11 cellular contexts compared by ENCODE assay signal in genomic region chr22:19579113-19579811, GRCh38.
A peak's percentile ranks its signal among the peaks of the same experiment; 100 is the strongest.
DNase-seq lines count a peak whose midpoint lies in the region; ATAC-seq, FAIRE-seq and TF ChIP-seq lines count a peak whose summit lies in the region.
"Had no signal": no experiment of that assay in that cellular context is flagged by ENCODE, and none has a peak within 500 bp of the region (broad histone marks: within the 10 kb centered on the region; RNA-seq: fewer than 3 reads in every experiment).

No MANE protein-coding gene starts in this region.

- no peaks in the 10 kb centered on the region for H3K36me3 ChIP-seq in OCI-LY3 (replicated peaks; ENCODE audit: low read depth, low read length)

- peak overlapping the region; percentile 89 for H3K27ac Mint-ChIP-seq in activated naive CD4-positive, alpha-beta T cell treated with anti-CD3 and anti-CD28 coated beads, Interleukin-2, amount 50 U/mL, for 24 hours
- peak overlapping the region; percentile 52 to 73 for H3K27ac Mint-ChIP-seq in effector memory CD8-positive, alpha-beta T cell
- H3K27ac Mint-ChIP-seq in stimulated activated naive CD8-positive, alpha-beta T cell treated with anti-CD3 and anti-CD28 coated beads, Interleukin-15, Interleukin-2, amounts not matched to agents 100 ng/mL and 50 ng/mL, for 24 hours: peak overlapping the region; percentile 90

- no peak for DNase-seq in activated naive CD4-positive, alpha-beta T cell treated with anti-CD3 and anti-CD28 coated beads, Interleukin-2, amount 50 U/mL, for 16 hours
- no peak for DNase-seq in effector memory CD8-positive, alpha-beta T cell
- DNase-seq in urothelium cell line (ENCODE audit: low spot score) (no peak), ecto neural progenitor cell (ENCODE audit: low spot score) (no peak)
- DNase-seq: C1 segment of cervical spinal cord; effector CD4-positive, alpha-beta T cell; hypothalamus had no signal

- no peak for FAIRE-seq in urothelium cell line (lab: Jason Lieb, UNC)

- H3K4me1 Mint-ChIP-seq in activated naive CD4-positive, alpha-beta T cell treated with anti-CD3 and anti-CD28 coated beads, Interleukin-2, amount 50 U/mL, for 24 hours: peaks cover 43% of the 10 kb centered on the region
- H3K4me1 Mint-ChIP-seq in effector memory CD8-positive, alpha-beta T cell (ENCODE audit: low read depth in 2 of 2): peaks cover 10 to 21% of the 10 kb centered on the region in 2 donors
- H3K4me1 Mint-ChIP-seq in stimulated activated naive CD8-positive, alpha-beta T cell treated with anti-CD3 and anti-CD28 coated beads, Interleukin-15, Interleukin-2, amounts not matched to agents 100 ng/mL and 50 ng/mL, for 24 hours (ENCODE audit: low read depth): peaks cover 50% of the 10 kb centered on the region

- peak overlapping the region; percentile 46 for H3K4me2 ChIP-seq in OCI-LY3 (ENCODE audit: low read length)

- peaks cover 25% of the 10 kb centered on the region for H3K4me1 ChIP-seq in OCI-LY3 (ENCODE audit: low read length)

- H3K9me3 ChIP-seq in OCI-LY3 (ENCODE audit: insufficient read depth, low read length): no peaks in the 10 kb centered on the region

- H3K9ac ChIP-seq in OCI-LY3 (ENCODE audit: low read length): no peak overlapping the region

- H3K36me3 Mint-ChIP-seq in activated naive CD4-positive, alpha-beta T cell treated with anti-CD3 and anti-CD28 coated beads, Interleukin-2, amount 50 U/mL, for 24 hours: no peaks in the 10 kb centered on the region
- no peaks in the 10 kb centered on the region for H3K36me3 Mint-ChIP-seq in effector memory CD8-positive, alpha-beta T cell (ENCODE audit: insufficient read depth)
- H3K36me3 Mint-ChIP-seq in stimulated activated naive CD8-positive, alpha-beta T cell treated with anti-CD3 and anti-CD28 coated beads, Interleukin-15, Interleukin-2, amounts not matched to agents 100 ng/mL and 50 ng/mL, for 24 hours (ENCODE audit: low read depth): no peaks in the 10 kb centered on the region

- peak overlapping the region; percentile 52 for H2AFZ ChIP-seq in OCI-LY3 (ENCODE audit: low read depth, low read length)

- no peaks in the 10 kb centered on the region for H3K27me3 ChIP-seq in OCI-LY3 (ENCODE audit: low read depth, low read length)

- H3K4me3 ChIP-seq in OCI-LY3 (ENCODE audit: low read length): no peak overlapping the region

- no peak overlapping the region for H3K27ac ChIP-seq in OCI-LY3 (ENCODE audit: low read length)

- H3K27me3 Mint-ChIP-seq in activated naive CD4-positive, alpha-beta T cell treated with anti-CD3 and anti-CD28 coated beads, Interleukin-2, amount 50 U/mL, for 24 hours: no peaks in the 10 kb centered on the region
- H3K27me3 Mint-ChIP-seq in effector memory CD8-positive, alpha-beta T cell: peaks cover 0 to 47% of the 10 kb centered on the region in 2 donors
- H3K27me3 Mint-ChIP-seq in stimulated activated naive CD8-positive, alpha-beta T cell treated with anti-CD3 and anti-CD28 coated beads, Interleukin-15, Interleukin-2, amounts not matched to agents 100 ng/mL and 50 ng/mL, for 24 hours: no peaks in the 10 kb centered on the region

- no peaks in the 10 kb centered on the region for H3K79me2 ChIP-seq in OCI-LY3 (ENCODE audit: low read length)

- no peak for TF ChIP-seq CTCF in OCI-LY3 (IDR thresholded peaks at IDR 0.05; ENCODE audit: low read depth, low read length)

- peak overlapping the region; percentile 17 for H3K4me3 Mint-ChIP-seq in activated naive CD4-positive, alpha-beta T cell treated with anti-CD3 and anti-CD28 coated beads, Interleukin-2, amount 50 U/mL, for 24 hours
- H3K4me3 Mint-ChIP-seq in effector memory CD8-positive, alpha-beta T cell: no peak overlapping the region
- H3K4me3 Mint-ChIP-seq in stimulated activated naive CD8-positive, alpha-beta T cell treated with anti-CD3 and anti-CD28 coated beads, Interleukin-15, Interleukin-2, amounts not matched to agents 100 ng/mL and 50 ng/mL, for 24 hours: peak overlapping the region; percentile 52

- H3K9me3 Mint-ChIP-seq in activated naive CD4-positive, alpha-beta T cell treated with anti-CD3 and anti-CD28 coated beads, Interleukin-2, amount 50 U/mL, for 24 hours: no peaks in the 10 kb centered on the region
- no peaks in the 10 kb centered on the region for H3K9me3 Mint-ChIP-seq in effector memory CD8-positive, alpha-beta T cell
- no peaks in the 10 kb centered on the region for H3K9me3 Mint-ChIP-seq in stimulated activated naive CD8-positive, alpha-beta T cell treated with anti-CD3 and anti-CD28 coated beads, Interleukin-15, Interleukin-2, amounts not matched to agents 100 ng/mL and 50 ng/mL, for 24 hours

- H4K20me1 ChIP-seq in OCI-LY3 (ENCODE audit: insufficient read depth, low read length): no peaks in the 10 kb centered on the region

- ATAC-seq in effector memory CD8-positive, alpha-beta T cell (replicated peaks): no peak
- no peak for ATAC-seq in GM21576 (IDR thresholded peaks at IDR 0.05; ENCODE audit: unreplicated experiment)

Comparison
In these comparisons a context has a peak if more than half of its experiments do, and no peak if none do; other contexts are left out.
1. H3K4me3 Mint-ChIP-seq: peak in activated naive CD4-positive, alpha-beta T cell treated with anti-CD3 and anti-CD28 coated beads, Interleukin-2, amount 50 U/mL, for 24 hours (single experiment) and stimulated activated naive CD8-positive, alpha-beta T cell treated with anti-CD3 and anti-CD28 coated beads, Interleukin-15, Interleukin-2, amounts not matched to agents 100 ng/mL and 50 ng/mL, for 24 hours (single experiment); none in effector memory CD8-positive, alpha-beta T cell (0 of 2).
2. Peak in every context shown above with its lines, with median percentiles within 50 percentile points of each other: H3K27ac Mint-ChIP-seq.